1 cellular context compared by ENCODE assay signal in genomic region chr9:8389531-8389930, GRCh38.
TF ChIP-seq lines count a peak whose summit lies in the region.

No MANE protein-coding gene starts in this region.

TF ChIP-seq in IMR-90, 13 proteins besides CTCF, POLR2A, EP300 and RAD21 (continued from another document):
- TF ChIP-seq ELK1 (IDR thresholded peaks at IDR 0.05; ENCODE audit: borderline replicate concordance, low read depth, low read length): no peak
TF ChIP-seq in IMR-90: peak in this region for 0.
